In the genomic region with DNA sequence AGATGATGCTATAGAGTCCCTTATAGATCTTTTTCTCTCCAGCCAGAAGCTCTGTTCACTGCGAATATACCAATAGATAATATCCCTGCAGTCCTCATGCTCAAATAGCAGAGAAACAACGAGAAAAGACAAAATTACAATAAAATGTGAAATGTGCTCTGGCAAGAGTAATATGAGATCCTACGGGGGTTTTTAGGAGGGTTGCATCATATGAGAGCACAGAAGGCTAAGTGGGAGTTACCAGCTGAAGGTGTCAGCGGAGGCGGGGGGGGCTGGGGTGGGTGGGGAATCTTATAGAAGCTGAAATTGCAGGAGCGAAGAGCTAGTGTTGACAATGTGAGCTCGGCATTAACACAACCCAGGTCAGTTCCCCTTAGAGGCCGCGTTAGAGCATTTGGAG, we compare ENCODE assay signal across 23 cellular contexts.
"Had no signal": no experiment of that assay in that cellular context is flagged by ENCODE, and none has a peak within 500 bp of the region (broad histone marks: within the 10 kb centered on the region; RNA-seq: fewer than 3 reads in every experiment).

No MANE protein-coding gene starts in this region.

- H3K9me3 ChIP-seq: colonic mucosa, lower lobe of right lung, right lobe of liver, testis, vagina had no signal

- H3K4me1 ChIP-seq: colonic mucosa, lower lobe of right lung, right lobe of liver, testis, vagina had no signal

- H3K36me3 Mint-ChIP-seq: activated naive CD4-positive, alpha-beta T cell treated with anti-CD3 and anti-CD28 coated beads, Interleukin-2, amount 50 U/mL, for 72 hours; brain; naive B cell; WTC11 had no signal

- ATAC-seq: activated naive CD4-positive, alpha-beta T cell treated with anti-CD3 and anti-CD28 coated beads, Interleukin-2, amount 50 U/mL, for 72 hours; activated T-helper 17 cell treated with anti-CD3 and anti-CD28 coated beads, Interleukin-2, amount 50 U/mL, for 72 hours; effector memory CD8-positive, alpha-beta T cell; lower lobe of right lung; right lobe of liver; stimulated activated naive B cell treated with anti-CD40 and anti-IgM and Interleukin-4, amounts not matched to agents 10 μg/mL and 1 μg/mL and 100 μg/mL, for 72 hours; WTC11 had no signal

- H3K27ac ChIP-seq: colonic mucosa, dorsolateral prefrontal cortex, lower lobe of right lung, right lobe of liver, testis, vagina had no signal

- H3K4me3 ChIP-seq: colonic mucosa, dorsolateral prefrontal cortex, lower lobe of right lung, right lobe of liver, testis, vagina had no signal

- H3K27me3 Mint-ChIP-seq: activated T-cell treated with anti-CD3 and anti-CD28 coated beads, Interleukin-2, amount 50 U/mL, for 24 hours; activated T-helper 17 cell treated with anti-CD3 and anti-CD28 coated beads, Interleukin-2, amount 50 U/mL, for 72 hours; effector memory CD8-positive, alpha-beta T cell; naive B cell; stimulated activated naive B cell treated with anti-CD40 and anti-IgM and Interleukin-4, amounts not matched to agents 10 μg/mL and 1 μg/mL and 100 μg/mL, for 72 hours had no signal

- H3K36me3 ChIP-seq: colonic mucosa, lower lobe of right lung, right lobe of liver, vagina had no signal

- H3K4me1 Mint-ChIP-seq: activated T-helper 17 cell treated with anti-CD3 and anti-CD28 coated beads, Interleukin-2, amount 50 U/mL, for 72 hours; WTC11 had no signal

- H3K27me3 ChIP-seq: colonic mucosa, dorsolateral prefrontal cortex, right lobe of liver, testis, vagina had no signal

- H3K27ac Mint-ChIP-seq: activated naive CD4-positive, alpha-beta T cell treated with anti-CD3 and anti-CD28 coated beads, Interleukin-2, amount 50 U/mL, for 72 hours; activated T-cell treated with anti-CD3 and anti-CD28 coated beads, Interleukin-2, amount 50 U/mL, for 24 hours; activated T-helper 17 cell treated with anti-CD3 and anti-CD28 coated beads, Interleukin-2, amount 50 U/mL, for 72 hours; brain; effector memory CD8-positive, alpha-beta T cell; stimulated activated naive B cell treated with anti-CD40 and anti-IgM and Interleukin-4, amounts not matched to agents 10 μg/mL and 1 μg/mL and 100 μg/mL, for 72 hours; WTC11 had no signal

- H3K4me3 Mint-ChIP-seq: activated T-cell treated with anti-CD3 and anti-CD28 coated beads, Interleukin-2, amount 50 U/mL, for 24 hours; activated T-helper 17 cell treated with anti-CD3 and anti-CD28 coated beads, Interleukin-2, amount 50 U/mL, for 72 hours; brain; effector memory CD8-positive, alpha-beta T cell; stimulated activated naive B cell treated with anti-CD40 and anti-IgM and Interleukin-4, amounts not matched to agents 10 μg/mL and 1 μg/mL and 100 μg/mL, for 72 hours; WTC11 had no signal

- DNase-seq: activated CD8-positive, alpha-beta memory T cell treated with anti-CD3 and anti-CD28 coated beads for 24 hours; activated CD8-positive, alpha-beta memory T cell treated with anti-CD3 and anti-CD28 coated beads, Interleukin-2, amount 50 U/mL, for 4 hours; activated T-cell treated with anti-CD3 and anti-CD28 coated beads, Interleukin-2, amount 50 U/mL, for 24 hours; aorta; central memory CD4-positive, alpha-beta T cell; dorsolateral prefrontal cortex; effector memory CD8-positive, alpha-beta T cell; hypothalamus; lower lobe of right lung; mesendoderm; naive B cell; nucleus accumbens; right lobe of liver; stimulated activated CD4-positive, alpha-beta T cell treated with anti-CD3 and anti-CD28 coated beads, Interleukin-15, amount 100 ng/mL, for 24 hours; stimulated activated naive B cell treated with anti-CD40 and anti-IgM and Interleukin-4, amounts not matched to agents 10 μg/mL and 1 μg/mL and 100 μg/mL, for 72 hours; T-helper 9 cell; testis had no signal
